ENCODE assay signal across 10 cellular contexts in the genomic region with DNA sequence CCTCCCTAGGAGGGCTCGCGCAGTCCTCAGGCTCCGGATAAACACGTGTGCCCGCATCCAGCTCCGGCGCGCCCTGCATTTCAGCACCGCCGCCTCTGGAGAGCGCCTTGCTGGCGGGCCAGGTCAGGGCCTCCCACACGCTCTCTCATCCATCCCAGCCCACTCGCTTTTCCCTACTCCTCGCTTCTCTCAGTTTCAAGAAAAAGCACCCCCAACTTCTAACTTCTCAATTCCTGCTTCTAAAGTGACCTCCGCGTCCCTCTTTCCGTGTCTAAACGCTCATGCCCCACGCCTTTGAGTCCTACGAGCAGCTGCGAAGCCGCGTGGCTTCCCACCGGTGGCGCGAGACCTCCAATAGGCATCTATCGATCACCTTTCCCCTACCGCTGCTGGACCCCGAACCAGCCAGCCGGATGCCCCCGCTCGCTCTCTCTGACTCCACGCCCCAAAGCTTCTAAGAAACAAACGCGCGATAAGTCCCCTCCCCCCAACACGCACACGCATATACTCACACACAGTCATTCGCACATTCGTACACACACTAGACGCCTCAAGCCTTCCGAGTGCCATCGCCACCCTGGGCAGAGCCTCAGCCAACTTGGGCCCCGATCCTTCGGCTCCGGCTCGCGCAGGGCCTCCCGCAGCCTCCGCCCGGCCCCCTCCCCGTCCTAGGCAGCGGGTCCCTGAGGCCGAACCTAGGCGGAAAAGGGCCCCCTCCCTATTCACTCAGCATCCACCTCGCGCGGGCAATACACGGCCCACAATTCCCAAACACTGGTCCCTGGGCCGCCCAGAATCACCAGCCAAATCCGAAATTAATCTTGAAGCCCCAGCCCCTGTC. TPM values are rescaled to one million over a fixed set of nuclear protein-coding genes. Genes with fewer than 3 reads are reported as not detected.
DNase-seq lines count a peak whose midpoint lies in the region; ATAC-seq, FAIRE-seq and TF ChIP-seq lines count a peak whose summit lies in the region.
"Had no signal": no experiment of that assay in that cellular context is flagged by ENCODE, and none has a peak within 500 bp of the region (broad histone marks: within the 10 kb centered on the region; RNA-seq: fewer than 3 reads in every experiment).

No MANE protein-coding gene starts in this region.

- H3K27me3 ChIP-seq in keratinocyte (ENCODE audit: control insufficient read depth, extremely low read depth, insufficient read depth, low read length): peaks cover 38% of the 10 kb centered on the region

- FAIRE-seq in keratinocyte (lab: Jason Lieb, UNC): no peak
- FAIRE-seq: G401.6 had no signal

- DNase-seq in ACHN (peak; percentile 57), HuH-7.5 (ENCODE audit: low spot score) (peak; percentile 33), T1000 (lab: John Stamatoyannopoulos, UW) (peak; percentile 20), chondrocyte (ENCODE audit: low spot score) (no peak), keratinocyte (ENCODE audit: low read depth, low spot score) (no peak), smooth muscle cell of the brain vasculature (ENCODE audit: low read depth, low spot score) (peak; percentile 28), 8988T (no peak)

- H3K36me3 ChIP-seq in keratinocyte (ENCODE audit: control insufficient read depth in 2 of 2, extremely low read depth in 1 of 2, insufficient read depth in 2 of 2, low read length in 2 of 2): no peaks in the 10 kb centered on the region

- dilution Hi-C loops in keratinocyte (cut with MboI; ENCODE audit: extremely low pct_ligation_motif_present, low sequenced_read_pairs): no loop called here

- no peaks in the 10 kb centered on the region for H3K9me3 ChIP-seq in keratinocyte (ENCODE audit: control insufficient read depth, low read depth, low read length)

- peak overlapping the region in 1 of 3 experiments; percentile 36 for H3K4me3 ChIP-seq in keratinocyte (ENCODE audit: control insufficient read depth in 2 of 3, extremely low read depth in 1 of 3, insufficient read depth in 2 of 3, low read depth in 1 of 3, low read length in 3 of 3)

- no peaks in the 10 kb centered on the region for H4K20me1 ChIP-seq in keratinocyte (ENCODE audit: control insufficient read depth, extremely low read depth, insufficient read depth, low read length)

- no peaks in the 10 kb centered on the region for H3K79me2 ChIP-seq in keratinocyte (ENCODE audit: control insufficient read depth, insufficient read depth, low read length)

- peak overlapping the region; percentile 83 for H3K4me3 Mint-ChIP-seq in chondrocyte (ENCODE audit: unreplicated experiment)

- no peak overlapping the region for H3K9ac ChIP-seq in keratinocyte (ENCODE audit: control insufficient read depth, extremely low read depth, insufficient read depth, low read length)

- peaks cover 62% of the 10 kb centered on the region for H3K27me3 Mint-ChIP-seq in chondrocyte (ENCODE audit: low read depth)

- no peaks in the 10 kb centered on the region for H3K4me1 ChIP-seq in keratinocyte (ENCODE audit: control insufficient read depth, extremely low read depth, insufficient read depth, low read length)

- no peak for TF ChIP-seq CTCF in chondrocyte (IDR thresholded peaks at IDR 0.05)
- peak in 1 of 3 experiments; percentile 3 for TF ChIP-seq CTCF in keratinocyte (optimal IDR thresholded peaks at IDR 0.05 in 1 of 3, IDR thresholded peaks at IDR 0.05 in 1 of 3, conservative IDR thresholded peaks at IDR 0.05 in 1 of 3; ENCODE audit: extremely low read depth in 1 of 3, insufficient read depth in 2 of 3, low read length in 3 of 3)

- H2AFZ ChIP-seq in keratinocyte (ENCODE audit: control insufficient read depth, low read length): no peak overlapping the region

- no peaks in the 10 kb centered on the region for H3K9me1 ChIP-seq in keratinocyte (ENCODE audit: control insufficient read depth, extremely low read depth, insufficient read depth, low read length)

- H3K27ac ChIP-seq in keratinocyte (ENCODE audit: control insufficient read depth, insufficient read depth, low read length): no peak overlapping the region

- in situ Hi-C loops in ACHN (cut with HindIII; ENCODE audit: low pct_ligation_motif_present, low pct_unique_long_range_greater_than_20kb, low sequenced_read_pairs): no loop called here

- peak overlapping the region; percentile 81 for H3K4me2 ChIP-seq in keratinocyte (ENCODE audit: control insufficient read depth, extremely low read depth, insufficient read depth, low read depth, low read length)

- H3K4me1 Mint-ChIP-seq in chondrocyte (ENCODE audit: low read depth): peaks cover 23% of the 10 kb centered on the region

- ATAC-seq in HG03571 (IDR thresholded peaks at IDR 0.05; ENCODE audit: unreplicated experiment): no peak

- no peaks in the 10 kb centered on the region for H3K9me3 Mint-ChIP-seq in chondrocyte (ENCODE audit: low read depth)

- peaks cover 1% of the 10 kb centered on the region for H3K36me3 Mint-ChIP-seq in chondrocyte (ENCODE audit: low read depth)

- H3K27ac Mint-ChIP-seq in chondrocyte (ENCODE audit: unreplicated experiment): no peak overlapping the region

RNA-seq across cellular contexts. Expression of gene NMNAT2, which starts 1.1 kb away (rescaled TPM):
- 3.0 to 5.5 TPM (median 4.9 TPM) in 3 replicates for total RNA-seq in chondrocyte
- 0.72 to 0.80 TPM (median 0.76 TPM) in 3 replicates for polyA plus RNA-seq in keratinocyte
- polyA plus RNA-seq in keratinocyte (2011; ENCODE audit: low read depth): 0.14 TPM
- polyA plus RNA-seq in keratinocyte (2011; cell fraction: cytosol; rRNA removed): 0.68 and 1.3 TPM in 2 replicates
- polyA plus RNA-seq in keratinocyte (2011; cell fraction: nucleus; rRNA removed): 1.5 and 2.5 TPM in 2 replicates
- polyA plus RNA-seq in keratinocyte (2012; ENCODE audit: low replicate concordance): 0.71 and 0.99 TPM in 2 replicates
- 0.16 to 3.0 TPM (median 0.33 TPM) in 3 replicates for polyA minus RNA-seq in keratinocyte
- 0.38 TPM for polyA minus RNA-seq in keratinocyte (2011; cell fraction: cytosol; rRNA and poly(A)+ RNA removed)
- polyA minus RNA-seq in keratinocyte (2011; cell fraction: nucleus; rRNA and poly(A)+ RNA removed): 0.21 and 0.70 TPM in 2 replicates
- total RNA-seq: activated CD8-positive, alpha-beta memory T cell treated with anti-CD3 and anti-CD28 coated beads for 36 hours had no signal

RNA-seq across cellular contexts. Expression of gene SMG7, which starts 55.2 kb away (rescaled TPM):
- total RNA-seq in chondrocyte: 44.7 to 49.9 TPM (median 49.4 TPM) in 3 replicates
- 27.5 to 43.6 TPM (median 38.2 TPM) in 3 replicates for polyA plus RNA-seq in keratinocyte
- polyA plus RNA-seq in keratinocyte (2011; ENCODE audit: low read depth): 29.1 TPM
- 27.7 and 42.4 TPM in 2 replicates for polyA plus RNA-seq in keratinocyte (2011; cell fraction: cytosol; rRNA removed)
- polyA plus RNA-seq in keratinocyte (2011; cell fraction: nucleus; rRNA removed): 40.3 and 41.2 TPM in 2 replicates
- polyA plus RNA-seq in keratinocyte (2012; ENCODE audit: low replicate concordance): 24.1 and 29.8 TPM in 2 replicates
- 71.7 to 96.5 TPM (median 80.9 TPM) in 3 replicates for polyA minus RNA-seq in keratinocyte
- 27.6 TPM for polyA minus RNA-seq in keratinocyte (2011; cell fraction: cytosol; rRNA and poly(A)+ RNA removed)
- polyA minus RNA-seq in keratinocyte (2011; cell fraction: nucleus; rRNA and poly(A)+ RNA removed): 32.7 and 62.5 TPM in 2 replicates

Comparison
In these comparisons a context has a peak if more than half of its experiments do, and no peak if none do; other contexts are left out.
1. DNase-seq: peak in ACHN (single experiment), HuH-7.5 (single experiment), T1000 (single experiment) and smooth muscle cell of the brain vasculature (single experiment); none in chondrocyte (single experiment), keratinocyte (single experiment) and 8988T (single experiment).